14 cellular contexts compared by ENCODE assay signal in the genomic region with DNA sequence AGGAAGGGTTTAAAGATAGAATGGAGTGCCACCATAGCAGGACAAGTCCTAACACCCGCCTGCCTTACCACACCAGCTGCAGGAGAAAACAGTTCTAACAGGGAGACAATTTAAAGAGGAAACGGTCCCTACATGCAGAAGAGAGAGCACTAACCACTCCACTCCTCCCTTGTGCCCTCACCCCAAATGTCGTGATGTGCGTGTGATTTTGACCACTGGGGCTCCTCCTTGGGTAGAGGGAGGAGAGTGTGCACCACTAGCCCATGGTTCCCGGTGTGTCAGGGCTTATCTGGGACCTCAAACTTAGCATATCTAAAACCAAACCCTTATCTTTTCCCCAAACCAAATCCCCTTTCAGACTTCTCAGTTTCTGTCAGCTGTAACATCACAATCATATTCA.
DNase-seq lines count a peak whose midpoint lies in the region; ATAC-seq, FAIRE-seq and TF ChIP-seq lines count a peak whose summit lies in the region.
"Had no signal": no experiment of that assay in that cellular context is flagged by ENCODE, and none has a peak within 500 bp of the region (broad histone marks: within the 10 kb centered on the region; RNA-seq: fewer than 3 reads in every experiment).

No MANE protein-coding gene starts in this region.

- no peak overlapping the region for H3K4me2 ChIP-seq in neural progenitor cell

- H3K27me3 ChIP-seq in neural progenitor cell (no peaks in the 10 kb centered on the region), tibial artery (no peaks in the 10 kb centered on the region)
- H3K27me3 ChIP-seq: right atrium auricular region had no signal

- H3K27ac Mint-ChIP-seq in neural progenitor cell, result no peak overlapping the region
- no peak overlapping the region for H3K27ac Mint-ChIP-seq in MCF 10A (ENCODE audit: low read depth, unreplicated experiment)
- H3K27ac Mint-ChIP-seq: activated naive CD4-positive, alpha-beta T cell treated with anti-CD3 and anti-CD28 coated beads, Interleukin-2, amount 50 U/mL, for 24 hours had no signal

- H3K4me3 Mint-ChIP-seq in neural progenitor cell (no peak overlapping the region), MCF 10A (ENCODE audit: unreplicated experiment) (no peak overlapping the region)
- H3K4me3 Mint-ChIP-seq: activated naive CD4-positive, alpha-beta T cell treated with anti-CD3 and anti-CD28 coated beads, Interleukin-2, amount 50 U/mL, for 24 hours had no signal

- no peak overlapping the region for H3K27ac ChIP-seq in neural progenitor cell
- H3K27ac ChIP-seq in tibial artery, result no peak overlapping the region
- H3K27ac ChIP-seq: right atrium auricular region, thoracic aorta had no signal

- BruUV-seq in MCF 10A (replicated peaks; lab: Mats Ljungman, UMichigan), result no TSS peak

- H3K4me3 ChIP-seq in neural progenitor cell (no peak overlapping the region), tibial artery (no peak overlapping the region)
- H3K4me3 ChIP-seq: right atrium auricular region, thoracic aorta had no signal

- H3K4me1 ChIP-seq in neural progenitor cell, result no peaks in the 10 kb centered on the region
- H3K4me1 ChIP-seq in tibial artery, result no peaks in the 10 kb centered on the region
- H3K4me1 ChIP-seq: right atrium auricular region had no signal

- no peak overlapping the region for H2AFZ ChIP-seq in neural progenitor cell (replicated peaks)

- H3K9me3 ChIP-seq in neural progenitor cell (ENCODE audit: low read depth) (no peaks in the 10 kb centered on the region), tibial artery (no peaks in the 10 kb centered on the region)
- H3K9me3 ChIP-seq: right atrium auricular region, thoracic aorta had no signal

- peak; percentile 71 for FAIRE-seq in GM12891 (lab: Jason Lieb, UNC)
- FAIRE-seq: GM19239, islet of Langerhans had no signal

- DNase-seq in GM12891 (ENCODE audit: insufficient read length, low spot score), result no peak
- DNase-seq in stimulated activated naive CD4-positive, alpha-beta T cell (lab: John Stamatoyannopoulos, UW), result no peak
- no peak for DNase-seq in neural progenitor cell (ENCODE audit: low spot score)
- no peak for DNase-seq in MCF 10A (ENCODE audit: unreplicated experiment)
- no peak for DNase-seq in tibial artery
- DNase-seq: T-helper 1 cell had no signal

- TF ChIP-seq POLR2A in GM12891 (IDR thresholded peaks at IDR 0.05; ENCODE audit: low read depth, low read length), result no peak

- TF ChIP-seq CTCF in neural progenitor cell (IDR thresholded peaks at IDR 0.05) (no peak), MCF 10A (IDR thresholded peaks at IDR 0.05; ENCODE audit: unreplicated experiment) (no peak), tibial artery (IDR thresholded peaks at IDR 0.05) (no peak)

- POLR2A ChIA-PET in MCF 10A (lab: Yijun Ruan, JAX), result no interaction called here

- no peaks in the 10 kb centered on the region for H3K4me1 Mint-ChIP-seq in neural progenitor cell
- no peaks in the 10 kb centered on the region for H3K4me1 Mint-ChIP-seq in MCF 10A (ENCODE audit: insufficient read depth, unreplicated experiment)
- H3K4me1 Mint-ChIP-seq: activated naive CD4-positive, alpha-beta T cell treated with anti-CD3 and anti-CD28 coated beads, Interleukin-2, amount 50 U/mL, for 24 hours had no signal

- H3K9ac ChIP-seq in neural progenitor cell, result no peak overlapping the region

- CTCF ChIA-PET in MCF 10A (lab: Yijun Ruan, JAX), result no interaction called here

- H3K27me3 Mint-ChIP-seq in neural progenitor cell (ENCODE audit: insufficient read depth, low read depth) (no peaks in the 10 kb centered on the region), MCF 10A (ENCODE audit: insufficient read depth, unreplicated experiment) (no peaks in the 10 kb centered on the region)

- H3K9me3 Mint-ChIP-seq in neural progenitor cell (no peaks in the 10 kb centered on the region), MCF 10A (ENCODE audit: unreplicated experiment) (no peaks in the 10 kb centered on the region)

- no peaks in the 10 kb centered on the region for H3K79me2 ChIP-seq in neural progenitor cell (ENCODE audit: low read depth)

- no peaks in the 10 kb centered on the region for H3F3A ChIP-seq in neural progenitor cell (ENCODE audit: low read depth)

- no peaks in the 10 kb centered on the region for H3K36me3 ChIP-seq in neural progenitor cell
- no peaks in the 10 kb centered on the region for H3K36me3 ChIP-seq in tibial artery
- H3K36me3 ChIP-seq: right atrium auricular region, thoracic aorta had no signal

- ATAC-seq in GM19455 (IDR thresholded peaks at IDR 0.05; ENCODE audit: unreplicated experiment) (peak; percentile 45), HG02852 (IDR thresholded peaks at IDR 0.05; ENCODE audit: unreplicated experiment) (peak; percentile 74), HG03558 (IDR thresholded peaks at IDR 0.05; ENCODE audit: extremely low read depth, unreplicated experiment) (peak; percentile 47)

- no peaks in the 10 kb centered on the region for H4K20me1 ChIP-seq in neural progenitor cell (ENCODE audit: low read depth)

- H3K36me3 Mint-ChIP-seq in neural progenitor cell (no peaks in the 10 kb centered on the region), MCF 10A (ENCODE audit: insufficient read depth, unreplicated experiment) (no peaks in the 10 kb centered on the region)
- H3K36me3 Mint-ChIP-seq: activated naive CD4-positive, alpha-beta T cell treated with anti-CD3 and anti-CD28 coated beads, Interleukin-2, amount 50 U/mL, for 24 hours had no signal

- intact Hi-C loops in MCF 10A (cut with micrococcal nuclease), result no loop called here
- intact Hi-C loops in tibial artery (cut with DNase I; ENCODE audit: low total_unique reads), result no loop called here

TF ChIP-seq in GM12891, 5 proteins besides CTCF, POLR2A, EP300 and RAD21:
- TF ChIP-seq SPI1 (IDR thresholded peaks at IDR 0.05; ENCODE audit: low read depth, low read length) (peak; percentile 72), POU2F2 (IDR thresholded peaks at IDR 0.05; ENCODE audit: low read depth, low read length) (peak; percentile 90; the same call in 1 of the 2 replicates), PAX5 (IDR thresholded peaks at IDR 0.05; ENCODE audit: insufficient read depth, low read length, severe bottlenecking) (no peak)
